1 cellular context compared by ENCODE assay signal in the genomic region with DNA sequence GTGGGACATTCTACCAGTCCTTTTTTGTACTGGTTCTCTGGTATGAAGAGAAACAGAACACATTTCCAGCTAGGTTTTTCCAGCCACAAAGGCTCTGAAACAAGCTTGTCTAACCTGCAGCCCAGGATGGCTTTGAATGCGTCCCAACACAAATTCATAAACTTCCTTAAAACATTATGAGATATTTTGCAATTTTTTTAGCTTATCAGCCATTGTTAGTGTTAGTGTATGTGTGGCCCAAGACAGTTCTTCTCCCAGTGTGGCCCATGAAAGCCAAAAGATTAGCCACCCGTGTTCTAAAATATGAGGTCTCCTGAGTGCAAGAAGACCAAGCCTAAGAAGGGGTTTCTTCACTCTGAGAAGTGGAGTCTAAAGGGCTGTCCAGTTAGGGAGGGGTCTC.
TF ChIP-seq lines count a peak whose summit lies in the region.

No MANE protein-coding gene starts in this region.

TF ChIP-seq in A549, 52 proteins besides CTCF, POLR2A, EP300 and RAD21:
- TF ChIP-seq ZC3H11A (IDR thresholded peaks at IDR 0.05): no peak
- TF ChIP-seq FOXS1 (CRISPR knock-in tag; IDR thresholded peaks at IDR 0.05): no peak
- no peak for TF ChIP-seq HOXB13 (CRISPR knock-in tag; IDR thresholded peaks at IDR 0.05; ENCODE audit: low read depth)
- no peak for TF ChIP-seq NR3C1 (IDR thresholded peaks at IDR 0.05)
- no peak for TF ChIP-seq RCOR1 (IDR thresholded peaks at IDR 0.05; ENCODE audit: low read depth, low read length)
- no peak for TF ChIP-seq JUN (IDR thresholded peaks at IDR 0.05)
- TF ChIP-seq EHF (CRISPR knock-in tag; IDR thresholded peaks at IDR 0.05): no peak
- TF ChIP-seq, protein P1, sequence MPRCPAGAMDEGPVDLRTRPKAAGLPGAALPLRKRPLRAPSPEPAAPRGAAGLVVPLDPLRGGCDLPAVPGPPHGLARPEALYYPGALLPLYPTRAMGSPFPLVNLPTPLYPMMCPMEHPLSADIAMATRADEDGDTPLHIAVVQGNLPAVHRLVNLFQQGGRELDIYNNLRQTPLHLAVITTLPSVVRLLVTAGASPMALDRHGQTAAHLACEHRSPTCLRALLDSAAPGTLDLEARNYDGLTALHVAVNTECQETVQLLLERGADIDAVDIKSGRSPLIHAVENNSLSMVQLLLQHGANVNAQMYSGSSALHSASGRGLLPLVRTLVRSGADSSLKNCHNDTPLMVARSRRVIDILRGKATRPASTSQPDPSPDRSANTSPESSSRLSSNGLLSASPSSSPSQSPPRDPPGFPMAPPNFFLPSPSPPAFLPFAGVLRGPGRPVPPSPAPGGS (IDR thresholded peaks at IDR 0.05): no peak
- TF ChIP-seq JUNB (IDR thresholded peaks at IDR 0.05): no peak
- TF ChIP-seq SREBF2 (IDR thresholded peaks at IDR 0.05): no peak
- TF ChIP-seq, protein P2, sequence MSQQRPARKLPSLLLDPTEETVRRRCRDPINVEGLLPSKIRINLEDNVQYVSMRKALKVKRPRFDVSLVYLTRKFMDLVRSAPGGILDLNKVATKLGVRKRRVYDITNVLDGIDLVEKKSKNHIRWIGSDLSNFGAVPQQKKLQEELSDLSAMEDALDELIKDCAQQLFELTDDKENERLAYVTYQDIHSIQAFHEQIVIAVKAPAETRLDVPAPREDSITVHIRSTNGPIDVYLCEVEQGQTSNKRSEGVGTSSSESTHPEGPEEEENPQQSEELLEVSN (IDR thresholded peaks at IDR 0.05; ENCODE audit: borderline replicate concordance, low read depth): no peak
- TF ChIP-seq HOXB5 (CRISPR knock-in tag; IDR thresholded peaks at IDR 0.05): no peak
- TF ChIP-seq, protein P3, sequence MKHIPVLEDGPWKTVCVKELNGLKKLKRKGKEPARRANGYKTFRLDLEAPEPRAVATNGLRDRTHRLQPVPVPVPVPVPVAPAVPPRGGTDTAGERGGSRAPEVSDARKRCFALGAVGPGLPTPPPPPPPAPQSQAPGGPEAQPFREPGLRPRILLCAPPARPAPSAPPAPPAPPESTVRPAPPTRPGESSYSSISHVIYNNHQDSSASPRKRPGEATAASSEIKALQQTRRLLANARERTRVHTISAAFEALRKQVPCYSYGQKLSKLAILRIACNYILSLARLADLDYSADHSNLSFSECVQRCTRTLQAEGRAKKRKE (CRISPR knock-in tag; IDR thresholded peaks at IDR 0.05; ENCODE audit: low read depth): no peak
- no peak for TF ChIP-seq NPAS2 (CRISPR knock-in tag; IDR thresholded peaks at IDR 0.05; ENCODE audit: borderline replicate concordance)
- TF ChIP-seq CBX2 (IDR thresholded peaks at IDR 0.05; ENCODE audit: borderline replicate concordance, low read depth): no peak
- TF ChIP-seq MAZ (IDR thresholded peaks at IDR 0.05; ENCODE audit: borderline replicate concordance, low read depth, low read length): no peak
- no peak for TF ChIP-seq HDAC2 (IDR thresholded peaks at IDR 0.05)
- TF ChIP-seq, protein P4, sequence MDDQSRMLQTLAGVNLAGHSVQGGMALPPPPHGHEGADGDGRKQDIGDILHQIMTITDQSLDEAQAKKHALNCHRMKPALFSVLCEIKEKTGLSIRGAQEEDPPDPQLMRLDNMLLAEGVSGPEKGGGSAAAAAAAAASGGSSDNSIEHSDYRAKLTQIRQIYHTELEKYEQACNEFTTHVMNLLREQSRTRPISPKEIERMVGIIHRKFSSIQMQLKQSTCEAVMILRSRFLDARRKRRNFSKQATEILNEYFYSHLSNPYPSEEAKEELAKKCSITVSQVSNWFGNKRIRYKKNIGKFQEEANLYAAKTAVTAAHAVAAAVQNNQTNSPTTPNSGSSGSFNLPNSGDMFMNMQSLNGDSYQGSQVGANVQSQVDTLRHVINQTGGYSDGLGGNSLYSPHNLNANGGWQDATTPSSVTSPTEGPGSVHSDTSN (IDR thresholded peaks at IDR 0.05): no peak
- no peak for TF ChIP-seq ZSCAN20 (CRISPR knock-in tag; IDR thresholded peaks at IDR 0.05)
- TF ChIP-seq BHLHE40 (IDR thresholded peaks at IDR 0.05; ENCODE audit: low read depth, low read length): no peak
TF ChIP-seq in A549: peak in this region for 0.
